22 cellular contexts compared by ENCODE assay signal in genomic region chr2:184879671-184880070, GRCh38.
"Had no signal": no experiment of that assay in that cellular context is flagged by ENCODE, and none has a peak within 500 bp of the region (broad histone marks: within the 10 kb centered on the region; RNA-seq: fewer than 3 reads in every experiment).

No MANE protein-coding gene starts in this region.

- ATAC-seq: activated CD8-positive, alpha-beta memory T cell treated with anti-CD3 and anti-CD28 coated beads, Interleukin-2, amount 10 ng/mL, durations not matched to agents 7 days and 5 days; activated T-helper 17 cell treated with anti-CD3 and anti-CD28 coated beads, Interleukin-2, amount 50 U/mL, for 72 hours; left ventricle myocardium superior; T-cell had no signal

- H3K36me3 ChIP-seq: right atrium auricular region, thyroid gland, uterus had no signal

- DNase-seq: activated B cell treated with CpG ODN at 0.5 μM for 24 hours; activated CD4-positive, alpha-beta memory T cell treated with anti-CD3 and anti-CD28 coated beads, Interleukin-2, amount 10 ng/mL, durations not matched to agents 7 days and 5 days; activated CD4-positive, alpha-beta T cell treated with anti-CD3 and anti-CD28 coated beads for 4 hours; activated CD8-positive, alpha-beta memory T cell treated with anti-CD3 and anti-CD28 coated beads, Interleukin-2, amount 10 ng/mL, durations not matched to agents 7 days and 5 days; activated naive CD4-positive, alpha-beta T cell; activated naive CD8-positive, alpha-beta T cell treated with anti-CD3 and anti-CD28 coated beads for 36 hours; endodermal cell; foreskin melanocyte; left ventricle myocardium superior; stimulated activated CD4-positive, alpha-beta T cell treated with anti-CD3 and anti-CD28 coated beads, Interleukin-12 subunit alpha, Interleukin-12 subunit beta, amount 100 ng/mL, for 4 hours; stimulated activated CD4-positive, alpha-beta T cell treated with anti-CD3 and anti-CD28 coated beads, Interleukin-1b, Interleukin-23, amount 100 ng/mL, for 48 hours; stimulated activated naive CD4-positive, alpha-beta T cell treated with Interleukin-2 at 50 U/mL for 16 hours; T-cell; T-helper 9 cell; thyroid gland; uterus had no signal

- H3K4me3 Mint-ChIP-seq: activated B cell treated with CpG ODN at 0.5 μM for 24 hours; activated CD4-positive, alpha-beta memory T cell treated with anti-CD3 and anti-CD28 coated beads, Interleukin-2, amount 10 ng/mL, durations not matched to agents 7 days and 5 days; activated CD8-positive, alpha-beta memory T cell treated with anti-CD3 and anti-CD28 coated beads, Interleukin-2, amount 10 ng/mL, durations not matched to agents 7 days and 5 days; activated naive CD8-positive, alpha-beta T cell treated with anti-CD3 and anti-CD28 coated beads for 36 hours; activated T-helper 17 cell treated with anti-CD3 and anti-CD28 coated beads, Interleukin-2, amount 50 U/mL, for 72 hours; endodermal cell; memory B cell; T-cell had no signal

- H3K27ac Mint-ChIP-seq: activated B cell treated with CpG ODN at 0.5 μM for 24 hours; activated CD4-positive, alpha-beta memory T cell treated with anti-CD3 and anti-CD28 coated beads, Interleukin-2, amount 10 ng/mL, durations not matched to agents 7 days and 5 days; activated CD8-positive, alpha-beta memory T cell treated with anti-CD3 and anti-CD28 coated beads, Interleukin-2, amount 10 ng/mL, durations not matched to agents 7 days and 5 days; activated naive CD8-positive, alpha-beta T cell treated with anti-CD3 and anti-CD28 coated beads for 36 hours; activated T-helper 17 cell treated with anti-CD3 and anti-CD28 coated beads, Interleukin-2, amount 50 U/mL, for 72 hours; endodermal cell; memory B cell; progenitor cell of endocrine pancreas; T-cell had no signal

- H3K36me3 Mint-ChIP-seq: activated CD8-positive, alpha-beta memory T cell treated with anti-CD3 and anti-CD28 coated beads, Interleukin-2, amount 10 ng/mL, durations not matched to agents 7 days and 5 days; activated naive CD8-positive, alpha-beta T cell treated with anti-CD3 and anti-CD28 coated beads for 36 hours; T-cell had no signal

- H3K4me1 ChIP-seq: right atrium auricular region, thyroid gland, uterus had no signal

- H3K27me3 ChIP-seq: right atrium auricular region, thyroid gland, uterus had no signal

- H3K27me3 Mint-ChIP-seq: activated B cell treated with CpG ODN at 0.5 μM for 24 hours; activated CD4-positive, alpha-beta memory T cell treated with anti-CD3 and anti-CD28 coated beads, Interleukin-2, amount 10 ng/mL, durations not matched to agents 7 days and 5 days; activated CD8-positive, alpha-beta memory T cell treated with anti-CD3 and anti-CD28 coated beads, Interleukin-2, amount 10 ng/mL, durations not matched to agents 7 days and 5 days; activated naive CD8-positive, alpha-beta T cell treated with anti-CD3 and anti-CD28 coated beads for 36 hours; activated T-helper 17 cell treated with anti-CD3 and anti-CD28 coated beads, Interleukin-2, amount 50 U/mL, for 72 hours; memory B cell; progenitor cell of endocrine pancreas; T-cell had no signal

- H3K4me3 ChIP-seq: right atrium auricular region, thyroid gland, uterus had no signal

- H3K9me3 ChIP-seq: thyroid gland, uterus had no signal

- H3K27ac ChIP-seq: epithelial cell of prostate, right atrium auricular region, thyroid gland, uterus had no signal

- FAIRE-seq: bronchial epithelial cell had no signal

- H3K4me1 Mint-ChIP-seq: activated B cell treated with CpG ODN at 0.5 μM for 24 hours; activated CD4-positive, alpha-beta memory T cell treated with anti-CD3 and anti-CD28 coated beads, Interleukin-2, amount 10 ng/mL, durations not matched to agents 7 days and 5 days; activated CD8-positive, alpha-beta memory T cell treated with anti-CD3 and anti-CD28 coated beads, Interleukin-2, amount 10 ng/mL, durations not matched to agents 7 days and 5 days; activated naive CD8-positive, alpha-beta T cell treated with anti-CD3 and anti-CD28 coated beads for 36 hours; activated T-helper 17 cell treated with anti-CD3 and anti-CD28 coated beads, Interleukin-2, amount 50 U/mL, for 72 hours; endodermal cell; memory B cell; T-cell had no signal
